8 cellular contexts compared by ENCODE assay signal in the genomic region with DNA sequence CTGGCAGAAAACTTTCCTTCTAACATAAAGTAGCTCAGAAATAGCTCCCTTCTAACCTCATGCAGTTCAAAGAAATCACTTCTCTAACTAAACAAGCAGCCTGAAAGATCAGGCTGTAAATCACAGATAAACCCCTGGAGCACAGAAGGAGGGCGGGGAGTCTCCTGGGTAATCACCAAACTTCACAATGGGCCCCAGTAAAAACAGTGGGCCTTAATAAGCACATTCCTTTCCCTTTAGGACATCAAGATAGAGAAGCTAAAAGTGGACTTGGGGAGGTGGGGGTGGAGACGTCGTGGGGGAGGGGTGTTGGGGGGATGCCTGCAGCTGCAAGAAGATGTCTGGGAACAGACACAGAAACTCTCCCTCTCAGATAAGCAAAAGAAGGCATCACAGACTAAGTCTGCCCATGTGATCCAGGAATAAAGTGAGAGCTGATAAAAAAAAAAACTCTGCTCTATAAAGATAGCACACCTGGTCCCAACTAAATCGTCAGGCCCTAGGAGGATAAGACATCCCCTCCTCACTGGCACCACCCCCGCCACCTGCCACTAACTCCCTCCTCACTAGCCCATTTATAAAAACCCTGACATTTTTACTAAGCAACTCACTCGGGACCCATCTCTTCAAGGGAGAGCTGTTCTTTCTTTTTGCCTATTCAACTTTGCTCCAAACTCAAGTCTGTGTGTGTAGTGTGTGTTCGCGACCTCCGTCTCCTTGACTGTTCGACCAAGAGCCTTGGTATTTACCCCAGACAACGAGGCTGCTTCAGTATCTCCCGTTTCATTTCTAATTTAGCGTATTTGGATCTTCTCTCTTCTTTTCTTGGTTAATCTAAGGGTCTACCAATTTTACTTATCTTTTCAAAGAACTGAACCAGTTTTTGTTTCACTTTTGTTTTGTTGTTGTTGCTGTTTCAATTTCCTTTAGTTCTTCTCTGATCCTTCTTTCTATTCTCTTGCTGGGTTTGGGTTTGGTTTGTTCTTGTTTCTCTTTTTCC. TPM values are rescaled to one million over a fixed set of nuclear protein-coding genes. Genes with fewer than 3 reads are reported as not detected.
DNase-seq lines count a peak whose midpoint lies in the region; ATAC-seq, FAIRE-seq and TF ChIP-seq lines count a peak whose summit lies in the region.

No MANE protein-coding gene starts in this region.

- POLR2A ChIA-PET in Panc1 (lab: Charles Lee) (no interaction called here), H1 (lab: Charles Lee; ENCODE audit: partially characterized antibody) (interaction anchor here (0.7 to 1.2 kb wide), 2 partner anchors 32 to 194 kb away, joined by 3 to 5 read pairs; partner anchors contain the start of gene DNAJC15)

- H3K9me3 ChIP-seq in Panc1 (ENCODE audit: control insufficient read depth, insufficient read depth, low read depth, low read length) (no peaks in the 10 kb centered on the region), H1 (ENCODE audit: insufficient read depth in 2 of 2, low read depth in 1 of 2, low read length in 1 of 2) (peaks cover 0 to 2% of the 10 kb centered on the region in 2 experiments; a peak in 1 of 4 replicates), mesodermal cell (ENCODE audit: control insufficient read depth, low read length) (peaks cover 11% of the 10 kb centered on the region), aorta (ENCODE audit: control insufficient read depth, low read length) (no peaks in the 10 kb centered on the region)

- ATAC-seq in GM21390 (IDR thresholded peaks at IDR 0.05; ENCODE audit: unreplicated experiment) (peak; percentile 46), Panc1 (peak; percentile 71), aorta (ENCODE audit: low FRiP score) (peak; percentile 70)

- no peaks in the 10 kb centered on the region for H4K20me1 ChIP-seq in H1 (replicated peaks in 1 of 2; ENCODE audit: control insufficient read depth in 1 of 2, insufficient read depth in 2 of 2, low read length in 2 of 2)

- intact Hi-C loops in Panc1 (cut with micrococcal nuclease; ENCODE audit: unreplicated experiment) (no loop called here), aorta (cut with DNase I) (no loop called here)

- no peak overlapping the region for H3K9ac ChIP-seq in H1 (replicated peaks in 1 of 4; ENCODE audit: extremely low read depth in 1 of 4, low read depth in 3 of 4, low read length in 3 of 4)

- no peak overlapping the region for H2BK5ac ChIP-seq in H1 (ENCODE audit: low read depth, low read length)

- H2AFZ ChIP-seq in H1 (ENCODE audit: low read length): no peak overlapping the region

- in situ Hi-C loops in Panc1 (cut with HindIII; ENCODE audit: low pct_unique_long_range_greater_than_20kb, low sequenced_read_pairs): no loop called here

- peaks cover 0 to 28% of the 10 kb centered on the region in 2 experiments; a peak in 1 of 4 replicates for H3K79me2 ChIP-seq in H1 (ENCODE audit: control insufficient read depth in 1 of 2, insufficient read depth in 2 of 2, low read length in 2 of 2)

- DNase-seq in AG10803 (ENCODE audit: low read depth) (peak; percentile 67), Panc1 (ENCODE audit: low read depth, low spot score) (no peak), H1 (ENCODE audit: low read depth in 1 of 2, low spot score in 2 of 2) (no peak), aorta (no peak), NCI-H2107 (lab: John Stamatoyannopoulos, UW) (no peak)
- DNase-seq in stimulated activated CD4-positive, alpha-beta T cell treated with anti-CD3 and anti-CD28 coated beads, Interleukin-2, amount 100 ng/mL, for 48 hours: no peak

- CTCF ChIA-PET in Panc1 (lab: Charles Lee) (no interaction called here), H1 (lab: Charles Lee; ENCODE audit: partially characterized antibody) (interaction anchor here (1.0 to 2.5 kb wide), 5 partner anchors 53 to 86 kb away, joined by 3 to 7 read pairs (median 3); no protein-coding TSS in a partner anchor)

- no peak for TF ChIP-seq EP300 in H1 (IDR thresholded peaks at IDR 0.05; ENCODE audit: borderline replicate concordance in 1 of 2, low read depth in 2 of 2, low read length in 2 of 2)

- no peak overlapping the region for H2BK15ac ChIP-seq in H1 (ENCODE audit: low read length)

- H3K4me3 ChIP-seq in AG10803 (ENCODE audit: low read length): peak overlapping the region; percentile 58
- H3K4me3 ChIP-seq in Panc1 (ENCODE audit: low read depth in 2 of 2, low read length in 2 of 2): peak overlapping the region; percentile 39 to 56
- peak overlapping the region in 1 of 4 experiments; percentile 50; a peak in 4 of 8 replicates for H3K4me3 ChIP-seq in H1 (ENCODE audit: extremely low read depth in 1 of 4, insufficient read depth in 2 of 4, low read depth in 3 of 4, low read length in 4 of 4)
- H3K4me3 ChIP-seq in mesodermal cell (ENCODE audit: extremely low read depth, insufficient read depth, low read length, poor library complexity, severe bottlenecking): peak overlapping the region; percentile 32
- H3K4me3 ChIP-seq in aorta (ENCODE audit: low read length in 2 of 2): peak overlapping the region; percentile 67 to 89

- FAIRE-seq in H1 (lab: Jason Lieb, UNC): peak; percentile 90

- no peak for TF ChIP-seq CTCF in AG10803 (conservative IDR thresholded peaks at IDR 0.05; ENCODE audit: low read length)
- no peak for TF ChIP-seq CTCF in Panc1 (IDR thresholded peaks at IDR 0.05)
- no peak for TF ChIP-seq CTCF in H1 (IDR thresholded peaks at IDR 0.05; ENCODE audit: control extremely low read depth in 1 of 3, insufficient read depth in 1 of 3, low read depth in 1 of 3, low read length in 3 of 3)

- H2AK5ac ChIP-seq in H1 (ENCODE audit: low read depth, low read length): no peak overlapping the region

- TF ChIP-seq RAD21 in H1 (IDR thresholded peaks at IDR 0.05 in 1 of 2, conservative IDR thresholded peaks at IDR 0.05 in 1 of 2; ENCODE audit: low read depth in 2 of 2, low read length in 2 of 2): 0 out of 4 replicates have a peak, but pooled peaks of 1 of the 2 experiments have one; percentile 1

- H2BK12ac ChIP-seq in H1 (ENCODE audit: low read depth, low read length): 0 out of 2 replicates have a peak overlapping the region, but pooled peaks have one; percentile 80

- H4K5ac ChIP-seq in H1 (ENCODE audit: insufficient read length, low read depth, low read length): no peak overlapping the region

- H3K4ac ChIP-seq in H1 (replicated peaks; ENCODE audit: insufficient read length, low read depth, low read length): no peak overlapping the region

- H2BK20ac ChIP-seq in H1 (ENCODE audit: low read length): no peak overlapping the region

- H3K4me2 ChIP-seq in H1 (ENCODE audit: insufficient read depth in 1 of 2, low read depth in 2 of 2, low read length in 2 of 2): peak overlapping the region; percentile 59 to 78

- no peaks in the 10 kb centered on the region for H3K23me2 ChIP-seq in H1 (ENCODE audit: low read depth, low read length)

- H3K14ac ChIP-seq in H1 (ENCODE audit: insufficient read length): no peak overlapping the region

- no peaks in the 10 kb centered on the region for H3K79me1 ChIP-seq in H1 (ENCODE audit: low read depth, low read length)

- peak overlapping the region; percentile 48; the same call in 1 of the 2 replicates for H3K18ac ChIP-seq in H1 (ENCODE audit: extremely low read depth, low read length)

- H3K36me3 ChIP-seq in Panc1 (ENCODE audit: control insufficient read depth, insufficient read depth, low read length): no peaks in the 10 kb centered on the region
- no peaks in the 10 kb centered on the region for H3K36me3 ChIP-seq in H1 (ENCODE audit: control insufficient read depth in 2 of 4, insufficient read depth in 4 of 4, low read length in 3 of 4)
- peaks cover 19% of the 10 kb centered on the region for H3K36me3 ChIP-seq in mesodermal cell (ENCODE audit: control insufficient read depth, insufficient read depth, low read length)
- H3K36me3 ChIP-seq in aorta (ENCODE audit: control insufficient read depth in 1 of 2, insufficient read depth in 2 of 2, low read length in 1 of 2): no peaks in the 10 kb centered on the region

- H3K4me1 ChIP-seq in Panc1 (ENCODE audit: control insufficient read depth, insufficient read depth, low read length) (peaks cover 17% of the 10 kb centered on the region), H1 (replicated peaks in 1 of 4; ENCODE audit: control insufficient read depth in 3 of 4, insufficient read depth in 4 of 4, low read length in 3 of 4) (peaks cover 0 to 13% (median 5%) of the 10 kb centered on the region in 4 experiments; a peak in 4 of 7 replicates), mesodermal cell (ENCODE audit: control insufficient read depth, insufficient read depth, low read length, poor library complexity, severe bottlenecking) (peaks cover 47% of the 10 kb centered on the region), aorta (ENCODE audit: control insufficient read depth in 1 of 2, insufficient read depth in 2 of 2, low read length in 2 of 2) (peaks cover 0 to 4% of the 10 kb centered on the region in 2 donors)

- H4K8ac ChIP-seq in H1 (ENCODE audit: extremely low read depth, insufficient read depth, low read length): no peak overlapping the region

- H3K23ac ChIP-seq in H1 (ENCODE audit: insufficient read length): no peak overlapping the region

- WGBS in H1 (ENCODE audit: extremely low coverage in 1 of 2, insufficient coverage in 1 of 2, insufficient read length in 1 of 2, insufficient replicate concordance in 2 of 2, low coverage in 1 of 2, low lambda C conversion rate in 2 of 2, missing lambda C conversion rate in 1 of 2), 2 experiments: 24% methylated on average over 13 of the region's 13 CpGs; no CpG with 5 or more reads in 1 of the 2 experiments
- WGBS in mesodermal cell (ENCODE audit: insufficient coverage in 2 of 2), 2 experiments: 19 to 36% methylated on average over 2 to 6 of the region's 13 CpGs
- 4% methylated on average over 13 of the region's 13 CpGs for WGBS in aorta, 2 donors

- no peak overlapping the region for H2BK120ac ChIP-seq in H1 (replicated peaks; ENCODE audit: low read depth, low read length)

- H3K27me3 ChIP-seq in Panc1 (ENCODE audit: control insufficient read depth, insufficient read depth, low read length) (no peaks in the 10 kb centered on the region), H1 (replicated peaks in 1 of 4; ENCODE audit: control insufficient read depth in 3 of 4, extremely low read depth in 1 of 4, insufficient read depth in 3 of 4, low read length in 3 of 4) (peaks cover 1 to 13% (median 2%) of the 10 kb centered on the region in 4 experiments; a peak in 5 of 7 replicates), aorta (ENCODE audit: control insufficient read depth in 1 of 2, insufficient read depth in 2 of 2, low read length in 1 of 2) (no peaks in the 10 kb centered on the region)

- H4K91ac ChIP-seq in H1 (replicated peaks; ENCODE audit: insufficient read length, low read length): no peak overlapping the region

- H3K27ac ChIP-seq in Panc1 (ENCODE audit: low read length) (peak overlapping the region; percentile 82), H1 (ENCODE audit: low read depth, low read length) (no peak overlapping the region), mesodermal cell (ENCODE audit: low read depth, low read length, severe bottlenecking) (peak overlapping the region; percentile 96), aorta (ENCODE audit: low read depth in 1 of 2, low read length in 2 of 2) (peak overlapping the region; percentile 43 to 64)

- TF ChIP-seq POLR2A in H1 (IDR thresholded peaks at IDR 0.05; ENCODE audit: control extremely low read depth in 1 of 2, low read depth in 2 of 2, low read length in 2 of 2): no peak

- BruUV-seq in Panc1 (replicated peaks; lab: Mats Ljungman, UMichigan): no TSS peak

- no peak overlapping the region for H3K56ac ChIP-seq in H1 (replicated peaks; ENCODE audit: insufficient read length, low read depth, low read length)

RNA-seq across cellular contexts. Expression of gene DNAJC15, which starts 31.7 kb away (rescaled TPM):
- total RNA-seq in Panc1 (2021; ENCODE audit: unreplicated experiment) (20.3 TPM), aorta (10 to 100 TPM in 1 of 2 donors, 1 to 10 TPM in 1; 7.4 to 13.6 TPM)
- 23.9 TPM for polyA plus RNA-seq in Panc1 (2012; ENCODE audit: insufficient read length)
- 5.8 and 6.5 TPM in 2 replicates for total RNA-seq in H1 (2021; fragmentation: NEBNext Ultra II Directional; extraction: Animal tissue kit (Norgen Biotek cat#: 25700))
- polyA plus RNA-seq in H1 (2011; rRNA removed) (20.8 and 21.8 TPM in 2 replicates), aorta (10 to 100 TPM; 10.6 to 19.4 TPM)
- polyA plus RNA-seq in H1 (2011; cell fraction: cytosol; rRNA removed): 23.5 TPM
- 19.1 TPM for polyA plus RNA-seq in H1 (2011; cell fraction: nucleus; rRNA removed)
- polyA plus RNA-seq in H1 (2012, experiment 1 of 2): 14.2 to 21.8 TPM (median 17.7 TPM) in 4 replicates
- polyA plus RNA-seq in H1 (2012, experiment 2 of 2): 2.9 TPM
- polyA plus RNA-seq in H1 (2013, experiment 1 of 2): 2.4 TPM
- 2.5 TPM for polyA plus RNA-seq in H1 (2013, experiment 2 of 2)
- 9.1 and 11.8 TPM in 2 replicates for polyA minus RNA-seq in H1 (2011; rRNA and poly(A)+ RNA removed)
- 21.1 TPM for polyA minus RNA-seq in H1 (2011; cell fraction: cytosol; rRNA and poly(A)+ RNA removed)
- 11.1 TPM for polyA minus RNA-seq in H1 (2011; cell fraction: nucleus; rRNA and poly(A)+ RNA removed)
- polyA plus RNA-seq in mesodermal cell (2013, experiment 1 of 2): 28.7 TPM
- polyA plus RNA-seq in mesodermal cell (2013, experiment 2 of 2): 31.6 TPM
